ENCODE assay signal across 8 cellular contexts in the genomic region with DNA sequence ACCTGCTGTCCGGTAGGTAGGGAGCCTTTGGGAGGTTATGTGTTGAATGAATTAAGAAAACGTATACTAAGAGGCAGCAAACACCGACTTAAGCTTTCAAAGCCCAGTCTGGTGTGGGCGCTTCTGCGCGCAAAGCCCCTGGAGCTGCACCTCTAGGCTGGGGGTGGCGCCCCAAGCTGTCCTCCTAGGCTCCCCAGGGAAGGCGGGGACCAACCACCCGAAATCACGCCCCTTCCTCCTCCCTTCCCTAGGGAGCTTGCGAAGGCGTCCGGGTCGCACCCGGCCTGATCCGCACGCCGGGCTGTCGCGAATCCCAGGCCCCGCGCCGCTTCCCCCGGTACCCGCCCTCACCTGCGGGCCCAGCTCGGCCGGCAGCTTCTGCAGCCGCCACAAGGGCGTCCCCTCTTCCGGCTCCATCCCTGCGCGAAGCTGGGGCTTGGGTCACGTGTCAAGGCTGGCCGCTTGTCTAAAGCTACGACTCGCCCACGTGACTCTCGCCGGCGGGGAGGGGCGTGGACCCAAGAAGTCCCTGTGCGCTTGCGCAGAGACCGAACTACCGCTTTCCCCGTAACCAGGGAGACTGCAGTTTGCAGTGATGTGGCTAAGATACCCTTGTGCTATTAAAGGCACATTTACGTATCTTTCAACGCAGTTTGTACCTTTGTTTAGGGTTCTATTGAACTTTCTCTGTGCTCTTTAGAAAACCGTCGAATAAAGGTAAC. TPM values are rescaled to one million over a fixed set of nuclear protein-coding genes. Genes with fewer than 3 reads are reported as not detected.
DNase-seq lines count a peak whose midpoint lies in the region; ATAC-seq and TF ChIP-seq lines count a peak whose summit lies in the region.

TSS of gene COMMD8 (minus strand) at position 468 of the 722 bp plus-strand sequence. CDS start at position 417, 51 bp downstream.

- DNase-seq in DMS79 treated with DMSO at 0.1 percent for 48 hours (lab: John Stamatoyannopoulos, UW) (peak; percentile 88), KG1 (lab: John Stamatoyannopoulos, UW) (peak; percentile 94), erythroblast (lab: John Stamatoyannopoulos, UW) (peak; percentile 97 to 98)
- DNase-seq in activated T-cell treated with anti-CD3 and anti-CD28 coated beads, Interleukin-2, amount 50 U/mL, for 24 hours: peak; percentile 97
- peak; percentile 97 for DNase-seq in stimulated activated CD8-positive, alpha-beta memory T cell treated with anti-CD3 and anti-CD28 coated beads, Interleukin-4, amount 100 ng/mL, for 48 hours

- peaks cover 0 to 4% of the 10 kb centered on the region in 2 donors for H3K36me3 ChIP-seq in mucosa of rectum (ENCODE audit: control insufficient read depth in 2 of 2, insufficient read depth in 2 of 2, low read length in 2 of 2)

- no peaks in the 10 kb centered on the region for H3K9me3 Mint-ChIP-seq in activated T-cell treated with anti-CD3 and anti-CD28 coated beads, Interleukin-2, amount 50 U/mL, for 24 hours

- H3K4me1 Mint-ChIP-seq in activated T-cell treated with anti-CD3 and anti-CD28 coated beads, Interleukin-2, amount 50 U/mL, for 24 hours (ENCODE audit: low read depth): peaks cover 38% of the 10 kb centered on the region

- peak; percentile 63 for TF ChIP-seq POLR2A in erythroblast (IDR thresholded peaks at IDR 0.05; ENCODE audit: low read length)

- peak within 1 kb of the TSS; percentile 73 to 81 for H3K27ac ChIP-seq in mucosa of rectum (ENCODE audit: low read depth in 2 of 2, low read length in 2 of 2)

- peak within 1 kb of the TSS; percentile 84 for H3K27ac Mint-ChIP-seq in activated T-cell treated with anti-CD3 and anti-CD28 coated beads, Interleukin-2, amount 50 U/mL, for 24 hours

- no peaks in the 10 kb centered on the region for H3K27me3 Mint-ChIP-seq in activated T-cell treated with anti-CD3 and anti-CD28 coated beads, Interleukin-2, amount 50 U/mL, for 24 hours

- H3K4me1 ChIP-seq in mucosa of rectum (ENCODE audit: control insufficient read depth in 2 of 2, insufficient read depth in 2 of 2, low read length in 2 of 2): peaks cover 0 to 7% of the 10 kb centered on the region in 2 donors

- H3K4me3 Mint-ChIP-seq in activated T-cell treated with anti-CD3 and anti-CD28 coated beads, Interleukin-2, amount 50 U/mL, for 24 hours: peak within 1 kb of the TSS; percentile 87

- peak within 1 kb of the TSS; percentile 76 to 92 for H3K9ac ChIP-seq in mucosa of rectum (ENCODE audit: low read depth in 1 of 2, low read length in 2 of 2)

- peak; percentile 90 for ATAC-seq in GM21723 (IDR thresholded peaks at IDR 0.05; ENCODE audit: unreplicated experiment)

- H3K9me3 ChIP-seq in mucosa of rectum (ENCODE audit: control insufficient read depth in 2 of 2, low read length in 2 of 2): no peaks in the 10 kb centered on the region

- H3K4me3 ChIP-seq in mucosa of rectum (ENCODE audit: low read length in 2 of 2): peak within 1 kb of the TSS; percentile 79 to 95

- H3K27me3 ChIP-seq in mucosa of rectum (ENCODE audit: control insufficient read depth in 2 of 2, insufficient read depth in 2 of 2, low read length in 2 of 2): no peaks in the 10 kb centered on the region

- H3K36me3 Mint-ChIP-seq in activated T-cell treated with anti-CD3 and anti-CD28 coated beads, Interleukin-2, amount 50 U/mL, for 24 hours (ENCODE audit: low read depth): peaks cover 24% of the 10 kb centered on the region

TF ChIP-seq in PFSK-1, 5 proteins besides CTCF, POLR2A, EP300 and RAD21:
- TF ChIP-seq FOXP2 (optimal IDR thresholded peaks at IDR 0.05; ENCODE audit: borderline replicate concordance, extremely low read depth, extremely low read length, insufficient read depth) (no peak), POLR2AphosphoS5 (IDR thresholded peaks at IDR 0.05; ENCODE audit: low read depth, low read length) (peak; percentile 64), SIN3A (IDR thresholded peaks at IDR 0.05; ENCODE audit: borderline replicate concordance, insufficient read depth, low read length) (0 out of 2 replicates have a peak, but pooled peaks have one; percentile 16)
TF ChIP-seq in PFSK-1: peak in this region for 2.

RNA-seq across cellular contexts. Expression of gene COMMD8, which starts in this region (rescaled TPM):
- polyA plus RNA-seq in PFSK-1 (2012; ENCODE audit: insufficient read length, low read depth): 3.5 TPM

Comparison
In these comparisons a context has a peak if more than half of its experiments do, and no peak if none do; other contexts are left out.
1. Peak in every context shown above with its lines: DNase-seq, ATAC-seq, H3K4me3 ChIP-seq and H3K27ac ChIP-seq.